1 cellular context compared by ENCODE assay signal in genomic region chr11:72829178-72829577, GRCh38.
A peak's percentile ranks its signal among the peaks of the same experiment; 100 is the strongest.
TF ChIP-seq lines count a peak whose summit lies in the region.

No MANE protein-coding gene starts in this region.

TF ChIP-seq in HepG2, 621 proteins besides CTCF, POLR2A, EP300 and RAD21:
- peak; percentile 8 for TF ChIP-seq RBM22 (optimal IDR thresholded peaks at IDR 0.05; ENCODE audit: low read length)
- TF ChIP-seq ELF4 (CRISPR knock-in tag; IDR thresholded peaks at IDR 0.05; ENCODE audit: borderline replicate concordance): no peak
- TF ChIP-seq NONO (IDR thresholded peaks at IDR 0.05): no peak
- TF ChIP-seq NONO (CRISPR knock-in tag; conservative IDR thresholded peaks at IDR 0.05): 0 out of 2 replicates have a peak, but pooled peaks have one; percentile 43
- TF ChIP-seq AGO2 (optimal IDR thresholded peaks at IDR 0.05; ENCODE audit: low read depth, low read length): peak; percentile 82
